Comparison of ENCODE assay signal across 25 cellular contexts in the genomic region with DNA sequence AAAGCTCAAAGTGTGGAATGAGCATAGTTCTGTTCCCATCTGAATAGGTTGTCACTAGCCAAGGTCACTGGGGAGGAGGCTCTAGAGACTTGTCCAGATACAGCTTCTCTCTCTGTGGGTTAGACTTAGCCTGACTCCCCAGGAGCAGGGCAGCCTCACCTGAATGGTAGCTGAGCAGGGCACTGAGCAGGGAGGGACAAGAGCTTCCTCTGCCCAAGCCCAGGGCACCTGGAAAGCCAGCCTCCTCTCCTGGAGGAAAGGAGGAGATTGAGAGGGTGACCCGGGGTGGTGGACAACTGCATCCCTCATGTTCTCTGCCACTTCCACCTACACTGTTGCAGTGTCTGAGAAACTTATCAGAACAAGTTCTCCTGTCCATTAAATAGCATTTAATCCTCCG. TPM values are rescaled to one million over a fixed set of nuclear protein-coding genes. Genes with fewer than 3 reads are reported as not detected.
DNase-seq lines count a peak whose midpoint lies in the region; ATAC-seq, FAIRE-seq and TF ChIP-seq lines count a peak whose summit lies in the region.
"Had no signal": no experiment of that assay in that cellular context is flagged by ENCODE, and none has a peak within 500 bp of the region (broad histone marks: within the 10 kb centered on the region; RNA-seq: fewer than 3 reads in every experiment).

No MANE protein-coding gene starts in this region.

- no peaks in the 10 kb centered on the region for H3K79me2 ChIP-seq in mammary epithelial cell (ENCODE audit: insufficient read depth, low read length)
- H3K79me2 ChIP-seq in keratinocyte (ENCODE audit: control insufficient read depth, insufficient read depth, low read length) = no peaks in the 10 kb centered on the region
- H3K79me2 ChIP-seq in trophoblast cell (ENCODE audit: control insufficient read depth, insufficient read depth, low read length, poor library complexity) = no peaks in the 10 kb centered on the region

- H2BK5ac ChIP-seq in trophoblast cell (ENCODE audit: low read depth, low read length, poor library complexity) = no peak overlapping the region

- H4K91ac ChIP-seq in trophoblast cell (ENCODE audit: low read depth, low read length) = no peak overlapping the region

- DNase-seq in mammary epithelial cell (no peak), breast epithelium (ENCODE audit: low spot score in 2 of 2) (no peak), endodermal cell (peak; percentile 44), keratinocyte (ENCODE audit: low read depth, low spot score) (no peak), trophoblast cell (no peak), NCI-H2196 treated with DMSO at 0.1 percent for 48 hours (lab: John Stamatoyannopoulos, UW; ENCODE audit: unreplicated experiment) (no peak), SK-N-DZ (ENCODE audit: low spot score) (no peak)
- DNase-seq: AML-193; Caco-2; CD4-positive, alpha-beta T cell; DMS153; DMS79; GDM1; H7; HFFc6 had no signal

- H3K9ac ChIP-seq in mammary epithelial cell (ENCODE audit: insufficient read depth, low read length) (no peak overlapping the region), endodermal cell (ENCODE audit: extremely low read depth, low read length, poor library complexity, severe bottlenecking) (no peak overlapping the region), keratinocyte (ENCODE audit: control insufficient read depth, extremely low read depth, insufficient read depth, low read length) (no peak overlapping the region), trophoblast cell (ENCODE audit: low read length) (no peak overlapping the region)

- peaks cover 1% of the 10 kb centered on the region for H3K79me1 ChIP-seq in trophoblast cell (ENCODE audit: low read length)

- peak overlapping the region; percentile 49 for H2AK5ac ChIP-seq in trophoblast cell (ENCODE audit: low read length)

- H3K27ac ChIP-seq in mammary epithelial cell (ENCODE audit: insufficient read depth, low read depth, low read length) (no peak overlapping the region), breast epithelium (no peak overlapping the region), endodermal cell (ENCODE audit: low read depth, low read length) (no peak overlapping the region), keratinocyte (ENCODE audit: control insufficient read depth, insufficient read depth, low read length) (no peak overlapping the region), trophoblast cell (ENCODE audit: low read depth, low read length) (no peak overlapping the region)
- H3K27ac ChIP-seq: 22Rv1, A549, C4-2B, HL-60 had no signal

- H3K27ac Mint-ChIP-seq in endodermal cell = no peak overlapping the region
- H3K27ac Mint-ChIP-seq: CD4-positive, alpha-beta T cell; GM23338; HFFc6 had no signal

- no peaks in the 10 kb centered on the region for H3K36me3 Mint-ChIP-seq in endodermal cell (ENCODE audit: low read depth)

- intact Hi-C loops in mammary epithelial cell (cut with micrococcal nuclease) = loop anchor here (5.0 to 10.0 kb wide), 2 partner anchors 47 to 444 kb away; no protein-coding TSS in a partner anchor
- intact Hi-C loops in breast epithelium (cut with DNase I; ENCODE audit: low total_unique reads) = no loop called here

- no peak for ATAC-seq in GM18520 (IDR thresholded peaks at IDR 0.05; ENCODE audit: unreplicated experiment)
- ATAC-seq: A549, GM23338, HCT116 had no signal

- FAIRE-seq in keratinocyte (lab: Jason Lieb, UNC) = no peak
- FAIRE-seq: A549, D721Med, GM12892, GM18507 had no signal

- no peak overlapping the region for H3K23ac ChIP-seq in trophoblast cell (ENCODE audit: low read length)

- H3K4me2 ChIP-seq in mammary epithelial cell (ENCODE audit: insufficient read depth, low read depth, low read length) (no peak overlapping the region), keratinocyte (ENCODE audit: control insufficient read depth, extremely low read depth, insufficient read depth, low read depth, low read length) (no peak overlapping the region), trophoblast cell (ENCODE audit: low read length) (no peak overlapping the region)
- H3K4me2 ChIP-seq: A549, GM23338 had no signal

- WGBS in mammary epithelial cell (ENCODE audit: low coverage, missing lambda C conversion rate) = 96% methylated on average over 2 of the region's 2 CpGs
- 77 to 100% methylated on average over 1 to 2 of the region's 2 CpGs for WGBS in endodermal cell (ENCODE audit: insufficient coverage in 1 of 2, insufficient read length in 1 of 2), 2 experiments
- no CpG with 5 or more reads among the region's 2 CpGs for WGBS in trophoblast cell (ENCODE audit: extremely low coverage, insufficient coverage, insufficient read length)

- CTCF ChIA-PET in mammary epithelial cell (lab: Charles Lee; ENCODE audit: low non-redundant PET) = interaction anchor here (0.7 kb wide), 2 partner anchors 119 to 203 kb away, joined by 6 to 14 read pairs; no protein-coding TSS in a partner anchor

- dilution Hi-C loops in mammary epithelial cell (cut with HindIII; ENCODE audit: low sequenced_read_pairs) = no loop called here
- dilution Hi-C loops in keratinocyte (cut with MboI; ENCODE audit: extremely low pct_ligation_motif_present, low sequenced_read_pairs) = no loop called here

- H3K4me1 Mint-ChIP-seq in endodermal cell = peaks cover 29% of the 10 kb centered on the region

- H3K9me1 ChIP-seq in keratinocyte (ENCODE audit: control insufficient read depth, extremely low read depth, insufficient read depth, low read length) = no peaks in the 10 kb centered on the region

- no peaks in the 10 kb centered on the region for H3K36me3 ChIP-seq in mammary epithelial cell (ENCODE audit: insufficient read depth, low read length)
- no peaks in the 10 kb centered on the region for H3K36me3 ChIP-seq in breast epithelium
- H3K36me3 ChIP-seq in endodermal cell (ENCODE audit: control insufficient read depth, insufficient read depth, low read length) = no peaks in the 10 kb centered on the region
- H3K36me3 ChIP-seq in keratinocyte (ENCODE audit: control insufficient read depth in 2 of 2, extremely low read depth in 1 of 2, insufficient read depth in 2 of 2, low read length in 2 of 2) = no peaks in the 10 kb centered on the region
- no peaks in the 10 kb centered on the region for H3K36me3 ChIP-seq in trophoblast cell (ENCODE audit: control insufficient read depth in 1 of 2, insufficient read depth in 2 of 2, low read length in 2 of 2)

- in situ Hi-C loops in mammary epithelial cell (cut with MboI; ENCODE audit: low sequenced_read_pairs in 2 of 2) = loop anchor here in 1 of 2 donors (5.0 kb wide), 1 partner anchor 63 kb away; no protein-coding TSS in a partner anchor

- no peaks in the 10 kb centered on the region for H3K27me3 Mint-ChIP-seq in endodermal cell (ENCODE audit: insufficient read depth)

- H3K18ac ChIP-seq in trophoblast cell (ENCODE audit: low read length) = no peak overlapping the region

- H3K9me3 ChIP-seq in mammary epithelial cell (replicated peaks; ENCODE audit: insufficient read depth, low read length) (no peaks in the 10 kb centered on the region), breast epithelium (no peaks in the 10 kb centered on the region), endodermal cell (ENCODE audit: control insufficient read depth, low read length) (no peaks in the 10 kb centered on the region), keratinocyte (ENCODE audit: control insufficient read depth, low read depth, low read length) (no peaks in the 10 kb centered on the region), trophoblast cell (ENCODE audit: insufficient read depth, low read depth, low read length) (no peaks in the 10 kb centered on the region)
- H3K9me3 ChIP-seq: A549, Caco-2 had no signal

- no peak overlapping the region for H4K8ac ChIP-seq in trophoblast cell (ENCODE audit: low read depth, low read length)

- H3K9me3 Mint-ChIP-seq in endodermal cell = peaks cover 2% of the 10 kb centered on the region
- H3K9me3 Mint-ChIP-seq: CD4-positive, alpha-beta T cell; GM23338 had no signal

- H4K12ac ChIP-seq in trophoblast cell (ENCODE audit: low read depth, low read length) = no peak overlapping the region

- H2BK12ac ChIP-seq in trophoblast cell (ENCODE audit: low read length) = peak overlapping the region; percentile 27

- H2BK120ac ChIP-seq in trophoblast cell (ENCODE audit: insufficient read depth, low read length, poor library complexity) = no peak overlapping the region

- no peak overlapping the region for H3K4me3 ChIP-seq in mammary epithelial cell (replicated peaks in 1 of 3; ENCODE audit: insufficient read depth in 1 of 3, low read depth in 2 of 3, low read length in 3 of 3)
- H3K4me3 ChIP-seq in breast epithelium = no peak overlapping the region
- H3K4me3 ChIP-seq in endodermal cell (ENCODE audit: low read length) = no peak overlapping the region
- no peak overlapping the region for H3K4me3 ChIP-seq in keratinocyte (ENCODE audit: control insufficient read depth in 2 of 3, extremely low read depth in 1 of 3, insufficient read depth in 2 of 3, low read depth in 1 of 3, low read length in 3 of 3)
- no peak overlapping the region for H3K4me3 ChIP-seq in trophoblast cell (ENCODE audit: low read depth, low read length)
- H3K4me3 ChIP-seq: A549, GM23338 had no signal

- no peak overlapping the region for H3K4ac ChIP-seq in trophoblast cell (ENCODE audit: low read depth, low read length)

- no TSS peak for BruUV-seq in mammary epithelial cell (replicated peaks; lab: Mats Ljungman, UMichigan)

- H2AFZ ChIP-seq in mammary epithelial cell (ENCODE audit: low read depth, low read length) (peak overlapping the region; percentile 18), keratinocyte (ENCODE audit: control insufficient read depth, low read length) (peak overlapping the region; percentile 14), trophoblast cell (ENCODE audit: insufficient read depth, low read length, poor library complexity) (no peak overlapping the region)

- TF ChIP-seq POLR2A in breast epithelium (IDR thresholded peaks at IDR 0.05) = no peak

- H3K27me3 ChIP-seq in mammary epithelial cell (ENCODE audit: insufficient read depth, low read length) (no peaks in the 10 kb centered on the region), breast epithelium (no peaks in the 10 kb centered on the region), endodermal cell (ENCODE audit: control insufficient read depth, insufficient read depth, low read length, poor library complexity, severe bottlenecking) (no peaks in the 10 kb centered on the region), keratinocyte (ENCODE audit: control insufficient read depth, extremely low read depth, insufficient read depth, low read length) (no peaks in the 10 kb centered on the region), trophoblast cell (ENCODE audit: insufficient read depth, low read length) (no peaks in the 10 kb centered on the region)

- peak overlapping the region; percentile 53 for H3K14ac ChIP-seq in trophoblast cell (ENCODE audit: low read length)

- no peak for TF ChIP-seq CTCF in mammary epithelial cell (conservative IDR thresholded peaks at IDR 0.05 in 1 of 2, IDR thresholded peaks at IDR 0.05 in 1 of 2; ENCODE audit: extremely low read depth in 1 of 2, insufficient read depth in 1 of 2, low read depth in 1 of 2, low read length in 2 of 2)
- no peak for TF ChIP-seq CTCF in breast epithelium (IDR thresholded peaks at IDR 0.05)
- TF ChIP-seq CTCF in endodermal cell (conservative IDR thresholded peaks at IDR 0.05) = no peak
- no peak for TF ChIP-seq CTCF in keratinocyte (optimal IDR thresholded peaks at IDR 0.05 in 1 of 3, IDR thresholded peaks at IDR 0.05 in 1 of 3, conservative IDR thresholded peaks at IDR 0.05 in 1 of 3; ENCODE audit: extremely low read depth in 1 of 3, insufficient read depth in 2 of 3, low read length in 3 of 3)

- H3K4me1 ChIP-seq in mammary epithelial cell (ENCODE audit: insufficient read depth, low read length) (peaks cover 30% of the 10 kb centered on the region), breast epithelium (no peaks in the 10 kb centered on the region), endodermal cell (ENCODE audit: control insufficient read depth, insufficient read depth, low read length) (no peaks in the 10 kb centered on the region), keratinocyte (ENCODE audit: control insufficient read depth, extremely low read depth, insufficient read depth, low read length) (peaks cover 6% of the 10 kb centered on the region), trophoblast cell (ENCODE audit: control insufficient read depth in 1 of 2, insufficient read depth in 2 of 2, low read length in 2 of 2) (peaks cover 2 to 7% of the 10 kb centered on the region in 2 experiments)
- H3K4me1 ChIP-seq: A549 had no signal

- H4K20me1 ChIP-seq in mammary epithelial cell (ENCODE audit: insufficient read depth, low read length) (no peaks in the 10 kb centered on the region), keratinocyte (ENCODE audit: control insufficient read depth, extremely low read depth, insufficient read depth, low read length) (no peaks in the 10 kb centered on the region)

- H3K4me3 Mint-ChIP-seq in endodermal cell = no peak overlapping the region
- H3K4me3 Mint-ChIP-seq: CD4-positive, alpha-beta T cell; GM23338; HFFc6 had no signal

RNA-seq across cellular contexts. Expression of gene F3, which starts 59.0 kb away (rescaled TPM):
- total RNA-seq in mammary epithelial cell (1,000 to 10,000 TPM in 1 of 2 donors, 100 to 1,000 TPM in 1; 994 to 1,649 TPM), breast epithelium (100 to 1,000 TPM in 2 of 3 donors, 10 to 100 TPM in 1; 61.9 to 115 (median 108) TPM), endodermal cell (10 to 100 TPM; 27.6 to 38.1 TPM)
- polyA plus RNA-seq in mammary epithelial cell (703 TPM), keratinocyte (962 to 1,634 TPM (median 1,409 TPM) in 3 replicates)
- polyA minus RNA-seq in mammary epithelial cell (2,245 TPM), keratinocyte (717 to 2,302 TPM (median 923 TPM) in 3 replicates)
- 13.1 TPM for polyA plus RNA-seq in endodermal cell (2013, experiment 1 of 2)
- 11.4 TPM for polyA plus RNA-seq in endodermal cell (2013, experiment 2 of 2)
- polyA plus RNA-seq in keratinocyte (2011; ENCODE audit: low read depth) = 457 TPM
- 547 and 859 TPM in 2 replicates for polyA plus RNA-seq in keratinocyte (2011; cell fraction: cytosol; rRNA removed)
- 3,493 and 3,792 TPM in 2 replicates for polyA plus RNA-seq in keratinocyte (2011; cell fraction: nucleus; rRNA removed)
- polyA plus RNA-seq in keratinocyte (2012; ENCODE audit: low replicate concordance) = 275 and 1,230 TPM in 2 replicates
- 785 TPM for polyA minus RNA-seq in keratinocyte (2011; cell fraction: cytosol; rRNA and poly(A)+ RNA removed)
- 1,513 and 2,416 TPM in 2 replicates for polyA minus RNA-seq in keratinocyte (2011; cell fraction: nucleus; rRNA and poly(A)+ RNA removed)
- 43.0 and 43.9 TPM in 2 replicates for polyA plus RNA-seq in trophoblast cell (2013)
- 0.63 and 0.78 TPM in 2 replicates for polyA plus RNA-seq in SK-N-DZ (2014; cell fraction: cytosol; rRNA removed)
- 2.5 and 5.0 TPM in 2 replicates for polyA plus RNA-seq in SK-N-DZ (2014; cell fraction: nucleus; rRNA removed)
- total RNA-seq: CD4-positive, alpha-beta T cell had no signal

Comparison
In these comparisons a context has a peak if more than half of its experiments do, and no peak if none do; other contexts are left out.
1. RNA of gene F3, which starts 59.0 kb away (total RNA-seq): 994 to 1,649 TPM in mammary epithelial cell; 61.9 to 115 TPM in breast epithelium and 27.6 to 38.1 TPM in endodermal cell; every median in the first group is over 4 times any median in the second.